Comparison of ENCODE assay signal across 8 cellular contexts in genomic region chr10:80684217-80684616, GRCh38.
DNase-seq lines count a peak whose midpoint lies in the region; ATAC-seq and TF ChIP-seq lines count a peak whose summit lies in the region.

No MANE protein-coding gene starts in this region.

- peak; percentile 45 for DNase-seq in ELR (ENCODE audit: low read depth)
- DNase-seq in NCI-H2227 (lab: John Stamatoyannopoulos, UW; ENCODE audit: unreplicated experiment), result peak; percentile 55
- DNase-seq in fibroblast of the aortic adventitia (ENCODE audit: low read depth), result peak; percentile 21
- no peak for DNase-seq in amygdala (lab: John Stamatoyannopoulos, UW)
- DNase-seq in NCI-H1694 treated with DMSO at 0.1 percent for 48 hours (lab: John Stamatoyannopoulos, UW), result no peak
- DNase-seq in 8988T, result no peak

- no peak overlapping the region for H3K4me3 ChIP-seq in fibroblast of the aortic adventitia (ENCODE audit: low read depth, low read length)

- TF ChIP-seq CTCF in fibroblast of the aortic adventitia (IDR thresholded peaks at IDR 0.05; ENCODE audit: insufficient read depth, low read length), result no peak

- ATAC-seq in GM21717 (IDR thresholded peaks at IDR 0.05; ENCODE audit: unreplicated experiment) (peak; percentile 83), HG03095 (IDR thresholded peaks at IDR 0.05; ENCODE audit: unreplicated experiment) (no peak)

Comparison
In these comparisons a context has a peak if more than half of its experiments do, and no peak if none do; other contexts are left out.
1. DNase-seq: peak in ELR (single experiment), NCI-H2227 (single experiment) and fibroblast of the aortic adventitia (single experiment); none in amygdala (0 of 56), NCI-H1694 treated with DMSO at 0.1 percent for 48 hours (single experiment) and 8988T (single experiment).